Comparison of ENCODE assay signal across 9 cellular contexts in the genomic region with DNA sequence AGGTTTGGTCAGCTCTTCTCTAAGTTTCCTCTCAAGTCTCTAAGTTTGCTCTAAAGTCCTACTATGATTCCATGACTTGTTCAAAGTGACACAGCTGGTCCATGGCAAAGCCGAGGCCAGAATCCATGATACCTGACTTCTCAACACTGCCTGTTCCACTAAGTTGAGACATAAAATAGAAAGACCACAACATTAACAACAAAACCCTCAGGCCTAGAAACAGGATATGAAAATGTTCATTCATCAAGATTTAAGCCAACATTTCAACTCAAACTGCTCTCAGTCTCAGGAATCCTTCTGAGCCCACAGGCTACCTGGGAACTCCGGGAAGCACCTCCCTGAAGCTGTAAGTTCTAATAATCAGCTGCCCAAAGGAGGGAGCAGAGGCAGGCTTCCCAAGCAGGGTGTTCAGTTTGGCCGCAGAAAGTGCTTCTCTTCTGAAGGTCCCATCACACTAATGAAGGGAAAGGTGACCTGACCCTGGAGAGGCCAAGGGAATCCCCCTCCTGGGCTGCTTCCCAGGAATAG.
DNase-seq lines count a peak whose midpoint lies in the region; ATAC-seq, FAIRE-seq and TF ChIP-seq lines count a peak whose summit lies in the region.
"Had no signal": no experiment of that assay in that cellular context is flagged by ENCODE, and none has a peak within 500 bp of the region (broad histone marks: within the 10 kb centered on the region; RNA-seq: fewer than 3 reads in every experiment).

No MANE protein-coding gene starts in this region.

- H3K14ac ChIP-seq in H9 (ENCODE audit: insufficient read depth, low read length) = no peak overlapping the region

- H3K79me2 ChIP-seq in H9 (ENCODE audit: insufficient read depth, low read length) = peaks cover 2% of the 10 kb centered on the region; the same call in 1 of the 2 replicates

- no peak overlapping the region for H2BK120ac ChIP-seq in H9 (ENCODE audit: low read depth, low read length, poor library complexity, severe bottlenecking)

- no peak for TF ChIP-seq EP300 in esophagus muscularis mucosa (IDR thresholded peaks at IDR 0.05)

- no peak overlapping the region for H4K8ac ChIP-seq in H9 (replicated peaks; ENCODE audit: insufficient read length, low read depth, low read length)

- H3K4me1 ChIP-seq in H9 (ENCODE audit: insufficient read depth, low read length) (peaks cover 12% of the 10 kb centered on the region; the same call in 1 of the 2 replicates), esophagus muscularis mucosa (peaks cover 61 to 70% (median 65%) of the 10 kb centered on the region in 4 donors), small intestine (ENCODE audit: control insufficient read depth in 2 of 2, insufficient read depth in 1 of 2, low read depth in 1 of 2, low read length in 1 of 2) (peaks cover under 1 to 19% of the 10 kb centered on the region in 2 donors)

- ATAC-seq in T-cell (replicated peaks in 1 of 4) = no peak

- H3K4me3 Mint-ChIP-seq in H9 (no peak overlapping the region; a peak in 1 of 5 replicates), T-cell (peak overlapping the region; percentile 64 to 78 (median 69))

- H3K27ac Mint-ChIP-seq in H9 = peak overlapping the region in 2 of 3 experiments; percentile 97 to 98; a peak in 3 of 7 replicates
- peak overlapping the region; percentile 99 to 100 for H3K27ac Mint-ChIP-seq in T-cell

- no peak overlapping the region for H3T11ph ChIP-seq in H9 (ENCODE audit: low read length)

- WGBS in H9 (ENCODE audit: extremely low coverage, insufficient read length, low lambda C conversion rate) = no CpG with 5 or more reads among the region's 3 CpGs
- WGBS in esophagus muscularis mucosa = 91% methylated on average over 3 of the region's 3 CpGs
- 78 to 90% (median 81%) methylated on average over 3 of the region's 3 CpGs for WGBS in small intestine, 3 donors

- no peak overlapping the region for H3K4me3 ChIP-seq in esophagus muscularis mucosa
- H3K4me3 ChIP-seq in small intestine (ENCODE audit: low read depth in 1 of 2, low read length in 2 of 2) = no peak overlapping the region

- no peak overlapping the region for H3K4ac ChIP-seq in H9 (ENCODE audit: low read depth, low read length)

- H3K56ac ChIP-seq in H9 (ENCODE audit: insufficient read length, low read depth, low read length) = no peak overlapping the region

- H2BK15ac ChIP-seq in H9 (ENCODE audit: low read depth, low read length) = no peak overlapping the region

- no peak overlapping the region for H3K18ac ChIP-seq in H9 (ENCODE audit: insufficient read length, low read depth, low read length)

- H3K79me1 ChIP-seq in H9 (ENCODE audit: insufficient read depth, low read depth, low read length, poor library complexity, severe bottlenecking) = no peaks in the 10 kb centered on the region

- no peak overlapping the region for H4K5ac ChIP-seq in H9 (ENCODE audit: insufficient read length, low read depth, low read length)

- H3K27me3 Mint-ChIP-seq in H9 (ENCODE audit: low read depth) (no peaks in the 10 kb centered on the region), T-cell (no peaks in the 10 kb centered on the region)

- H3K4me1 Mint-ChIP-seq in H9 (peaks cover 32 to 41% of the 10 kb centered on the region in 2 experiments), T-cell (peaks cover 94 to 99% (median 97%) of the 10 kb centered on the region in 3 donors)

- H3K9me3 ChIP-seq in H9 (ENCODE audit: control insufficient read depth, low read depth, low read length) (no peaks in the 10 kb centered on the region), esophagus muscularis mucosa (no peaks in the 10 kb centered on the region), small intestine (ENCODE audit: control insufficient read depth, low read depth) (no peaks in the 10 kb centered on the region)

- H3K36me3 ChIP-seq in esophagus muscularis mucosa = peaks cover 0 to 34% (median 15%) of the 10 kb centered on the region in 4 donors
- H3K36me3 ChIP-seq in small intestine (ENCODE audit: control insufficient read depth in 2 of 2, insufficient read depth in 2 of 2, low read length in 2 of 2) = peaks cover 0 to 4% of the 10 kb centered on the region in 2 donors

- no peak overlapping the region for H3K4me2 ChIP-seq in H9 (ENCODE audit: insufficient read depth, insufficient read length, low read length)

- no peak overlapping the region for H2AK5ac ChIP-seq in H9 (ENCODE audit: insufficient read length, low read length)

- H3K9me3 Mint-ChIP-seq in H9 (no peaks in the 10 kb centered on the region), T-cell (no peaks in the 10 kb centered on the region)

- H3K23ac ChIP-seq in H9 (ENCODE audit: insufficient read length, low read depth, low read length) = no peak overlapping the region

- TF ChIP-seq POLR2A in esophagus muscularis mucosa (IDR thresholded peaks at IDR 0.05; ENCODE audit: low read depth) = no peak

- no peak for FAIRE-seq in small intestine (lab: Jason Lieb, UNC)

- no peak for DNase-seq in H9
- DNase-seq in T-cell = no peak
- DNase-seq in esophagus muscularis mucosa (ENCODE audit: extremely low spot score) = no peak
- DNase-seq in small intestine = no peak
- no peak for DNase-seq in DMS153 treated with DMSO at 0.1 percent for 48 hours (lab: John Stamatoyannopoulos, UW; ENCODE audit: unreplicated experiment)
- DNase-seq in NCI-H446 (lab: John Stamatoyannopoulos, UW) = no peak
- no peak for DNase-seq in amygdala (lab: John Stamatoyannopoulos, UW)
- DNase-seq in retina = no peak
- DNase-seq: activated gamma-delta T cell treated with Interleukin-2 at 50 U/mL for 16 hours had no signal

- H4K20me1 ChIP-seq in H9 (ENCODE audit: control insufficient read depth, insufficient read depth, insufficient read length) = no peaks in the 10 kb centered on the region

- H3K9ac ChIP-seq in H9 (ENCODE audit: extremely low read depth, insufficient read length, low read length) = no peak overlapping the region

- H4K91ac ChIP-seq in H9 (ENCODE audit: insufficient read length, low read depth, low read length) = no peak overlapping the region

- H2BK20ac ChIP-seq in H9 (ENCODE audit: low read depth, low read length, poor library complexity, severe bottlenecking) = no peak overlapping the region

- CTCF ChIA-PET in T-cell (lab: Charles Lee) = interaction anchor here in 1 of 2 donors (2.5 to 2.6 kb wide), 2 partner anchors 54 to 63 kb away, joined by 8 to 15 read pairs; a partner anchor contains a TSS

- H3K23me2 ChIP-seq in H9 (ENCODE audit: insufficient read length, low read depth, low read length, poor library complexity, severe bottlenecking) = no peaks in the 10 kb centered on the region

- H3K27ac ChIP-seq in H9 (ENCODE audit: insufficient read length, low read depth, low read length) (no peak overlapping the region), esophagus muscularis mucosa (replicated peaks in 1 of 4) (peak overlapping the region; percentile 90 to 94 (median 92)), small intestine (ENCODE audit: low read depth in 1 of 2, low read length in 1 of 2) (peak overlapping the region; percentile 36 to 96)

- H3K36me3 Mint-ChIP-seq in H9 (ENCODE audit: insufficient read depth in 1 of 3, low read depth in 3 of 3) = peaks cover 30 to 62% (median 58%) of the 10 kb centered on the region in 3 experiments; a peak in 6 of 7 replicates
- peaks cover 47% of the 10 kb centered on the region for H3K36me3 Mint-ChIP-seq in T-cell

- POLR2A ChIA-PET in T-cell (lab: Charles Lee) = interaction anchor here (0.9 to 2.6 kb wide), 3 partner anchors 17 to 63 kb away, joined by 5 to 22 read pairs (median 5); a partner anchor contains a TSS

- H3K27me3 ChIP-seq in H9 (ENCODE audit: insufficient read depth, low read length) (no peaks in the 10 kb centered on the region), esophagus muscularis mucosa (no peaks in the 10 kb centered on the region), small intestine (ENCODE audit: control insufficient read depth in 2 of 2, insufficient read depth in 2 of 2, low read length in 2 of 2) (no peaks in the 10 kb centered on the region)

- intact Hi-C loops in esophagus muscularis mucosa (cut with DNase I) = loop anchor here (5.0 kb wide), 1 partner anchor 63 kb away; a partner anchor contains a TSS

- no peak overlapping the region for H2BK12ac ChIP-seq in H9 (ENCODE audit: insufficient read length, low read depth, low read length)

- TF ChIP-seq CTCF in H9 (conservative IDR thresholded peaks at IDR 0.05) = no peak
- no peak for TF ChIP-seq CTCF in esophagus muscularis mucosa (IDR thresholded peaks at IDR 0.05)

- H2AFZ ChIP-seq in H9 (ENCODE audit: low read length) = no peak overlapping the region

- no peak overlapping the region for H2BK5ac ChIP-seq in H9 (ENCODE audit: insufficient read length, low read length)

Comparison
In these comparisons a context has a peak if more than half of its experiments do, and no peak if none do; other contexts are left out.
1. H3K4me3 Mint-ChIP-seq: peak in T-cell (3 of 3); none in H9 (0 of 2).